8 cellular contexts compared by ENCODE assay signal in the genomic region with DNA sequence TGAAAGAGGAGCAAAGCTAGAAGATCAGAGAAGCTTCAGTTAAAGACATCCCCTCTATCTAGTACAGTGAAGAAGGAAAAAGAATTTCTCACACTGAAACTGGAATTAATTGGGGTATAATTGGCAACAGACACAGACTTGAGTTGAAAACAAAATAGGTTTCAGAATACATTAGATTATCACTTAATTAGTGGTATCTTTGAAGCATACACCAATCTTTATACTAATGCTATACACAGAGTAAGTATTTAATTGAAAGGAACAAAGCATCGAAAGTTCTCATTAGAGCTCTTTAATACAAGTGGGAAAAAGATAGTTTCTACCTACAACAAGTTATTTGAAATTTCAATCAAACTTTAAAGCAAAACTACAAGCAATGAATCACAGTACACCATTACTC.
"Had no signal": no experiment of that assay in that cellular context is flagged by ENCODE, and none has a peak within 500 bp of the region (broad histone marks: within the 10 kb centered on the region; RNA-seq: fewer than 3 reads in every experiment).

No MANE protein-coding gene starts in this region.

- H3K9ac ChIP-seq: GM23248 had no signal

- H3K36me3 Mint-ChIP-seq: IgD-negative memory B cell had no signal

- FAIRE-seq: HepG2 had no signal

- H3K4me1 Mint-ChIP-seq: IgD-negative memory B cell had no signal

- ATAC-seq: HepG2 had no signal

- H3K4me3 Mint-ChIP-seq: H9, IgD-negative memory B cell had no signal

- DNase-seq: GM23248, GOT3, H9, HCEC 1CT, KBM-7 had no signal

- H3K27ac ChIP-seq: GM23248, HL-60 had no signal

- H3K4me3 ChIP-seq: GM23248 had no signal

- H3K27me3 Mint-ChIP-seq: IgD-negative memory B cell had no signal

- H3K9me3 Mint-ChIP-seq: H9, IgD-negative memory B cell had no signal

- H3K27ac Mint-ChIP-seq: H9, IgD-negative memory B cell had no signal

- H2AFZ ChIP-seq: GM23248 had no signal
